ENCODE assay signal across 10 cellular contexts in the genomic region with DNA sequence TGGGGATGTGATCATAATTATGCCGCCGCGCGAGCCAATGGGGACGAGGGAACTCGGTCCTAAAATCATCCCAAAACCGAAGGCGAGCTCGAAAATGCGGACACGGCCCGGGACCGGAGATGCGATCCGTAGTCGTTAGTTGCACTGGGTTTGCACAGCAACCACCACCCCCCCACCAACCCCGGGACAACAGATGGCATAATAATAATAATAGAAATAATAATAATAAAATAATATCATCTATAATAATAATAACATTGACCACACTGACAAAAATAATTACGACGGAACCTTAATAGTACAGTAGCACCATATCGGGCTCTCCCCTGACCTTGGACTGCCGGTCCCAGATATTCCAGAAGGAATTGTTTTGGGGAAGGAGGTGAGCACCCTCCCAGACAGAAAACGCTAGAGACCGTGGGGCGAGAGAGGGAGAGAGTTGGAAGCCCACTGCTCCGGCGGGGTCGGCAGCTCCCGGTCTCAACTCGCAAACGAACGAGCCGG. TPM values are rescaled to one million over a fixed set of nuclear protein-coding genes. Genes with fewer than 3 reads are reported as not detected.
DNase-seq lines count a peak whose midpoint lies in the region; ATAC-seq and TF ChIP-seq lines count a peak whose summit lies in the region.
"Had no signal": no experiment of that assay in that cellular context is flagged by ENCODE, and none has a peak within 500 bp of the region (broad histone marks: within the 10 kb centered on the region; RNA-seq: fewer than 3 reads in every experiment).

No MANE protein-coding gene starts in this region.

- H3K4me3 ChIP-seq in esophagus muscularis mucosa = peak overlapping the region; percentile 46 to 54 (median 46)

- H3K27ac Mint-ChIP-seq in osteocyte (ENCODE audit: unreplicated experiment) = peak overlapping the region; percentile 80

- H3K27me3 Mint-ChIP-seq in osteocyte (ENCODE audit: unreplicated experiment) = peaks cover 59% of the 10 kb centered on the region
- H3K27me3 Mint-ChIP-seq in activated T-cell treated with anti-CD3 and anti-CD28 coated beads, Interleukin-2, amount 50 U/mL, for 4 hours (ENCODE audit: low read depth) = peaks cover 73% of the 10 kb centered on the region

- no peaks in the 10 kb centered on the region for H3K36me3 ChIP-seq in esophagus muscularis mucosa

- no peak for TF ChIP-seq CTCF in esophagus muscularis mucosa (IDR thresholded peaks at IDR 0.05)
- TF ChIP-seq CTCF in osteocyte (IDR thresholded peaks at IDR 0.05) = no peak

- peaks cover 0 to 100% (median 78%) of the 10 kb centered on the region in 4 donors for H3K27me3 ChIP-seq in esophagus muscularis mucosa

- H3K27ac ChIP-seq in esophagus muscularis mucosa (replicated peaks in 1 of 4) = peak overlapping the region in 2 of 4 donors; percentile 28 to 44

- 15% methylated on average over 26 of the region's 32 CpGs for WGBS in esophagus muscularis mucosa

- peak; percentile 92 for DNase-seq in DMS 273 (lab: John Stamatoyannopoulos, UW; ENCODE audit: unreplicated experiment)
- peak; percentile 35 for DNase-seq in NCI-H1048 (lab: John Stamatoyannopoulos, UW)
- no peak for DNase-seq in esophagus muscularis mucosa (ENCODE audit: extremely low spot score)
- DNase-seq in osteocyte (ENCODE audit: extremely low spot score, unreplicated experiment) = no peak
- no peak for DNase-seq in NCI-H345 (lab: John Stamatoyannopoulos, UW)
- no peak for DNase-seq in retina
- no peak for DNase-seq in NOMO-1 (lab: John Stamatoyannopoulos, UW; ENCODE audit: unreplicated experiment in 2 of 2)
- DNase-seq in activated T-cell treated with anti-CD3 and anti-CD28 coated beads, Interleukin-2, amount 50 U/mL, for 4 hours = no peak

- H3K36me3 Mint-ChIP-seq in osteocyte (ENCODE audit: unreplicated experiment) = no peaks in the 10 kb centered on the region
- no peaks in the 10 kb centered on the region for H3K36me3 Mint-ChIP-seq in activated T-cell treated with anti-CD3 and anti-CD28 coated beads, Interleukin-2, amount 50 U/mL, for 4 hours (ENCODE audit: insufficient read depth)

- H3K9me3 Mint-ChIP-seq in osteocyte (ENCODE audit: unreplicated experiment) = no peaks in the 10 kb centered on the region
- no peaks in the 10 kb centered on the region for H3K9me3 Mint-ChIP-seq in activated T-cell treated with anti-CD3 and anti-CD28 coated beads, Interleukin-2, amount 50 U/mL, for 4 hours

- peak overlapping the region; percentile 79 for H3K4me3 Mint-ChIP-seq in osteocyte (ENCODE audit: unreplicated experiment)
- H3K4me3 Mint-ChIP-seq in activated T-cell treated with anti-CD3 and anti-CD28 coated beads, Interleukin-2, amount 50 U/mL, for 4 hours = no peak overlapping the region

- no peak for TF ChIP-seq EP300 in esophagus muscularis mucosa (IDR thresholded peaks at IDR 0.05)

- H3K4me1 ChIP-seq in esophagus muscularis mucosa = peaks cover 44 to 65% (median 59%) of the 10 kb centered on the region in 4 donors

- H3K9me3 ChIP-seq in esophagus muscularis mucosa = no peaks in the 10 kb centered on the region

- intact Hi-C loops in esophagus muscularis mucosa (cut with DNase I) = no loop called here

- no peak for TF ChIP-seq POLR2A in esophagus muscularis mucosa (IDR thresholded peaks at IDR 0.05; ENCODE audit: low read depth)

- H3K4me1 Mint-ChIP-seq in osteocyte (ENCODE audit: unreplicated experiment) = peaks cover 38% of the 10 kb centered on the region
- peaks cover 21% of the 10 kb centered on the region for H3K4me1 Mint-ChIP-seq in activated T-cell treated with anti-CD3 and anti-CD28 coated beads, Interleukin-2, amount 50 U/mL, for 4 hours (ENCODE audit: low read depth)

- ATAC-seq in activated T-cell treated with anti-CD3 and anti-CD28 coated beads, Interleukin-2, amount 50 U/mL, for 4 hours = no peak

RNA-seq across cellular contexts. Expression of a gene that starts 1.1 kb away (rescaled TPM):
- under 1 TPM in 2 of 4 donors, not detected in 2; 0.52 to 0.71 TPM for total RNA-seq in esophagus muscularis mucosa
- total RNA-seq in osteocyte = 3.0 TPM in 2 replicates
- not detected for total RNA-seq in activated T-cell treated with anti-CD3 and anti-CD28 coated beads, Interleukin-2, amount 50 U/mL, for 4 hours
- total RNA-seq: lung microvascular endothelial cell; T-helper 2 cell treated with Interferon-gamma antibody and Interleukin-4, amounts not matched to agents 100 ng/mL and 5 ng/mL, for 36 hours had no signal

Comparison
In these comparisons a context has a peak if more than half of its experiments do, and no peak if none do; other contexts are left out.
1. DNase-seq: peak in DMS 273 (single experiment) and NCI-H1048 (single experiment); none in esophagus muscularis mucosa (single experiment), osteocyte (single experiment), NCI-H345 (single experiment), retina (single experiment), NOMO-1 (0 of 2) and activated T-cell treated with anti-CD3 and anti-CD28 coated beads, Interleukin-2, amount 50 U/mL, for 4 hours (single experiment).